In the genomic region with DNA sequence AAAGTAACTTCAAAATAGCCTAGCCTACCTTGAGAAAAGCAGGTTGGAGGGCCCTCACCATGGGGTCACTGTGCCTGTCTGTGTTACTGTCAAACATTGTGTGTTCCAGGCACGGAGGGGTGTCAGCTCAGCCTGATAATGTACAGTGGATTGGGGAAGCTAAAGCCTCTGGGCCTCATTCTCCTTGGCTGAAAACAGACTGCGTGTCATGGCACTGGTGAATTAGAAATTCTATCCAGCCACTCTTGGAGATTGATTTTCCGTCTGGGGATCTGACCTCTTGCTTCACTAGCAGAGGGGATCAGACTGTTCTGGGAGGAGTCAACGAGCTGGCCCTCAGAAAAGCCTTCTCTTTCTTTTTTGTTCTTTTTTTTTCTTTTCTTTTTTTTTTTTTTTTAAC, we compare ENCODE assay signal across 13 cellular contexts.
A peak's percentile ranks its signal among the peaks of the same experiment; 100 is the strongest.
DNase-seq lines count a peak whose midpoint lies in the region; ATAC-seq and TF ChIP-seq lines count a peak whose summit lies in the region.
"Had no signal": no experiment of that assay in that cellular context is flagged by ENCODE, and none has a peak within 500 bp of the region (broad histone marks: within the 10 kb centered on the region; RNA-seq: fewer than 3 reads in every experiment).

No MANE protein-coding gene starts in this region.

- H3K4me1 ChIP-seq in lower lobe of right lung (peaks cover 15% of the 10 kb centered on the region), stomach (peaks cover 0 to 30% (median 3%) of the 10 kb centered on the region in 4 donors)

- no peak for TF ChIP-seq POLR2A in stomach (IDR thresholded peaks at IDR 0.05)

- H3K27me3 Mint-ChIP-seq in activated CD8-positive, alpha-beta memory T cell treated with anti-CD3 and anti-CD28 coated beads, Interleukin-2, amount 10 ng/mL, durations not matched to agents 7 days and 5 days, result no peaks in the 10 kb centered on the region

- TF ChIP-seq CTCF in choroid plexus epithelial cell (conservative IDR thresholded peaks at IDR 0.05; ENCODE audit: low read depth, low read length), result no peak
- TF ChIP-seq CTCF in lower lobe of right lung (IDR thresholded peaks at IDR 0.05), result no peak
- TF ChIP-seq CTCF in stomach (IDR thresholded peaks at IDR 0.05), result no peak
- TF ChIP-seq CTCF in coronary artery (IDR thresholded peaks at IDR 0.05), result no peak

- H3K4me3 ChIP-seq in choroid plexus epithelial cell (ENCODE audit: low read depth, low read length) (no peak overlapping the region), lower lobe of right lung (no peak overlapping the region), stomach (no peak overlapping the region), coronary artery (no peak overlapping the region)

- TF ChIP-seq EP300 in stomach (IDR thresholded peaks at IDR 0.05), result no peak

- no peaks in the 10 kb centered on the region for H3K4me1 Mint-ChIP-seq in activated CD8-positive, alpha-beta memory T cell treated with anti-CD3 and anti-CD28 coated beads, Interleukin-2, amount 10 ng/mL, durations not matched to agents 7 days and 5 days

- H3K27me3 ChIP-seq in lower lobe of right lung (ENCODE audit: low read depth) (no peaks in the 10 kb centered on the region), stomach (no peaks in the 10 kb centered on the region)

- DNase-seq in NCI-H1092 treated with DMSO at 0.1 percent for 48 hours (lab: John Stamatoyannopoulos, UW), result peak; percentile 55
- peak; percentile 62 for DNase-seq in choroid plexus epithelial cell (ENCODE audit: low read depth)
- no peak for DNase-seq in lower lobe of right lung
- no peak for DNase-seq in stomach
- DNase-seq in coronary artery (ENCODE audit: low spot score), result no peak
- no peak for DNase-seq in kidney tubule cell (ENCODE audit: low spot score)
- DNase-seq in activated CD8-positive, alpha-beta memory T cell treated with anti-CD3 and anti-CD28 coated beads, Interleukin-2, amount 10 ng/mL, durations not matched to agents 7 days and 5 days, result no peak
- DNase-seq in NCI-H2029 (lab: John Stamatoyannopoulos, UW), result no peak
- DNase-seq: activated CD4-positive, alpha-beta T cell treated with anti-CD3 and anti-CD28 coated beads, Interleukin-2, amount 50 U/mL, for 4 hours; central memory CD4-positive, alpha-beta T cell; EL had no signal

- ATAC-seq in lower lobe of right lung, result peak; percentile 36 to 38
- ATAC-seq in activated CD8-positive, alpha-beta memory T cell treated with anti-CD3 and anti-CD28 coated beads, Interleukin-2, amount 10 ng/mL, durations not matched to agents 7 days and 5 days, result no peak

- no peak overlapping the region for H3K4me3 Mint-ChIP-seq in activated CD8-positive, alpha-beta memory T cell treated with anti-CD3 and anti-CD28 coated beads, Interleukin-2, amount 10 ng/mL, durations not matched to agents 7 days and 5 days
- H3K4me3 Mint-ChIP-seq: T-helper 1 cell treated with Interleukin-12 subunit alpha and Interleukin-12 subunit beta and Interleukin-4 antibody, amounts not matched to agents 30 μg/mL and 1 μg/mL, for 36 hours had no signal

- H3K9me3 Mint-ChIP-seq in activated CD8-positive, alpha-beta memory T cell treated with anti-CD3 and anti-CD28 coated beads, Interleukin-2, amount 10 ng/mL, durations not matched to agents 7 days and 5 days (ENCODE audit: low read depth), result no peaks in the 10 kb centered on the region

- H3K27ac ChIP-seq in lower lobe of right lung, result no peak overlapping the region
- H3K27ac ChIP-seq in stomach, result peak overlapping the region in 4 of 5 donors; percentile 28 to 66 (median 36)
- H3K27ac ChIP-seq in coronary artery, result no peak overlapping the region
- H3K27ac ChIP-seq: C4-2B had no signal

- H3K27ac Mint-ChIP-seq in activated CD8-positive, alpha-beta memory T cell treated with anti-CD3 and anti-CD28 coated beads, Interleukin-2, amount 10 ng/mL, durations not matched to agents 7 days and 5 days, result no peak overlapping the region
- H3K27ac Mint-ChIP-seq: T-helper 1 cell treated with Interleukin-12 subunit alpha and Interleukin-12 subunit beta and Interleukin-4 antibody, amounts not matched to agents 30 μg/mL and 1 μg/mL, for 36 hours had no signal

- H3K36me3 ChIP-seq in lower lobe of right lung, result no peaks in the 10 kb centered on the region
- H3K36me3 ChIP-seq in stomach, result no peaks in the 10 kb centered on the region

- no peaks in the 10 kb centered on the region for H3K9me3 ChIP-seq in lower lobe of right lung
- no peaks in the 10 kb centered on the region for H3K9me3 ChIP-seq in stomach

- peaks cover 3% of the 10 kb centered on the region for H3K36me3 Mint-ChIP-seq in activated CD8-positive, alpha-beta memory T cell treated with anti-CD3 and anti-CD28 coated beads, Interleukin-2, amount 10 ng/mL, durations not matched to agents 7 days and 5 days

- WGBS in stomach, 5 donors, result 68 to 88% (median 80%) methylated on average over 4 of the region's 4 CpGs

- CTCF ChIA-PET in activated CD8-positive, alpha-beta memory T cell treated with anti-CD3 and anti-CD28 coated beads, Interleukin-2, amount 10 ng/mL, durations not matched to agents 7 days and 5 days (lab: Charles Lee), result interaction anchor here (1.1 kb wide), 1 partner anchor 8 kb away, joined by 8 read pairs; no protein-coding TSS in a partner anchor

- intact Hi-C loops in lower lobe of right lung (cut with DNase I) (no loop called here), stomach (cut with DNase I; ENCODE audit: low total_unique reads) (no loop called here)

Comparison
In these comparisons a context has a peak if more than half of its experiments do, and no peak if none do; other contexts are left out.
1. DNase-seq: peak in NCI-H1092 treated with DMSO at 0.1 percent for 48 hours (single experiment) and choroid plexus epithelial cell (single experiment); none in lower lobe of right lung (single experiment), stomach (single experiment), coronary artery (single experiment), kidney tubule cell (single experiment), activated CD8-positive, alpha-beta memory T cell treated with anti-CD3 and anti-CD28 coated beads, Interleukin-2, amount 10 ng/mL, durations not matched to agents 7 days and 5 days (single experiment) and NCI-H2029 (single experiment).
2. H3K27ac ChIP-seq: peak in stomach (4 of 5); none in lower lobe of right lung (single experiment) and coronary artery (0 of 2).